Comparison of ENCODE assay signal across 2 cellular contexts in genomic region chr13:39341238-39341637, GRCh38.
TF ChIP-seq lines count a peak whose summit lies in the region.

No MANE protein-coding gene starts in this region.

TF ChIP-seq in HepG2, 621 proteins besides CTCF, POLR2A, EP300 and RAD21:
- TF ChIP-seq ZBTB40 (IDR thresholded peaks at IDR 0.05) (no peak), ZBTB40 (CRISPR knock-in tag; IDR thresholded peaks at IDR 0.05) (no peak), NFIB (CRISPR knock-in tag; IDR thresholded peaks at IDR 0.05; ENCODE audit: borderline replicate concordance) (no peak), MAFK (conservative IDR thresholded peaks at IDR 0.05 in 1 of 2, IDR thresholded peaks at IDR 0.05 in 1 of 2; ENCODE audit: low read length in 2 of 2) (peak; percentile 47 to 58), MAFF (IDR thresholded peaks at IDR 0.05; ENCODE audit: low read depth, low read length) (peak; percentile 32; the same call in 1 of the 2 replicates)

TF ChIP-seq in H1, 55 proteins besides CTCF, POLR2A, EP300 and RAD21 (continued from another document):
- TF ChIP-seq CHD1 (IDR thresholded peaks at IDR 0.05; ENCODE audit: low read depth, low read length) (no peak), SAP30 (IDR thresholded peaks at IDR 0.05; ENCODE audit: insufficient read depth, insufficient replicate concordance, low read length) (no peak), GTF2F1 (IDR thresholded peaks at IDR 0.05; ENCODE audit: borderline replicate concordance, low read depth, low read length) (no peak), RNF2 (IDR thresholded peaks at IDR 0.05; ENCODE audit: borderline replicate concordance, low read depth, low read length, missing control alignments, poor library complexity, severe bottlenecking) (no peak), BRCA1 (IDR thresholded peaks at IDR 0.05; ENCODE audit: low read depth, low read length) (no peak), SIX5 (IDR thresholded peaks at IDR 0.05; ENCODE audit: low read depth, low read length) (no peak), JUND (IDR thresholded peaks at IDR 0.05; ENCODE audit: low read length) (no peak), SP2 (IDR thresholded peaks at IDR 0.05; ENCODE audit: low read length) (no peak), EGR1 (IDR thresholded peaks at IDR 0.05; ENCODE audit: borderline replicate concordance, low read depth, low read length) (no peak)
